Comparison of ENCODE assay signal across 19 cellular contexts in the genomic region with DNA sequence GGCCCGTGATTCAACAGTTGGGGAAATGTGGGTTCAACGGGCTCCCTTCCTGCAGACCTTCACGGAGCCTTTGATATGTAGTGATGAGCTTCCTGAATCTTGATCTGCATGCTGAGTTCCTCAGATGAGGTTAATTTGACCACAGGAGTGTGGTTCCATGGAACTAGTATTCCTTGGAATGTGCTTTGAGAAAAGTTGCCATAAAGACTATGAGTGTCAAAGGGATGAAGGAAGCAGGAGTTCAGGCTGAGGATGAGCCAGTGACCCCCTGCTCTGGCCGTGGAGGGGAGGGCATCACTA.
DNase-seq lines count a peak whose midpoint lies in the region; ATAC-seq and TF ChIP-seq lines count a peak whose summit lies in the region.
"Had no signal": no experiment of that assay in that cellular context is flagged by ENCODE, and none has a peak within 500 bp of the region (broad histone marks: within the 10 kb centered on the region; RNA-seq: fewer than 3 reads in every experiment).

No MANE protein-coding gene starts in this region.

- H3K9me3 ChIP-seq in BLaER1 treated with 17β-estradiol and CSF1 and Interleukin-3, amounts not matched to agents 10 nM and 100 nM (replicated peaks in 1 of 11), result no peaks in the 10 kb centered on the region
- H3K9me3 ChIP-seq in KOPT-K1 (ENCODE audit: insufficient read depth, low read length, poor library complexity, severe bottlenecking), result no peaks in the 10 kb centered on the region
- H3K9me3 ChIP-seq: uterus had no signal

- peaks cover 97% of the 10 kb centered on the region for H3K27me3 Mint-ChIP-seq in nephron (ENCODE audit: low read depth)
- H3K27me3 Mint-ChIP-seq: activated naive CD4-positive, alpha-beta T cell treated with anti-CD3 and anti-CD28 coated beads, Interleukin-2, amount 10 ng/mL, durations not matched to agents 7 days and 5 days had no signal

- no CpG with 5 or more reads among the region's 4 CpGs for WGBS in mesendoderm (ENCODE audit: extremely low coverage, insufficient coverage, low lambda C conversion rate)

- no peaks in the 10 kb centered on the region for H3K79me2 ChIP-seq in mesendoderm (ENCODE audit: control insufficient read depth, insufficient read depth, low read length)

- H3K4me3 Mint-ChIP-seq in nephron, result peak overlapping the region in 1 of 3 experiments; percentile 74
- H3K4me3 Mint-ChIP-seq: activated naive CD4-positive, alpha-beta T cell treated with anti-CD3 and anti-CD28 coated beads, Interleukin-2, amount 10 ng/mL, durations not matched to agents 7 days and 5 days had no signal

- no peak for ATAC-seq in HG02588 (IDR thresholded peaks at IDR 0.05; ENCODE audit: unreplicated experiment)
- ATAC-seq: left lobe of liver, Panc1, right cardiac atrium had no signal

- no peak for TF ChIP-seq CTCF in astrocyte of the cerebellum (IDR thresholded peaks at IDR 0.05; ENCODE audit: low read depth, low read length, missing control alignments)
- no peak for TF ChIP-seq CTCF in nephron (IDR thresholded peaks at IDR 0.05; ENCODE audit: unreplicated experiment in 3 of 3)

- in situ Hi-C loops in astrocyte of the cerebellum (cut with HindIII; ENCODE audit: low sequenced_read_pairs), result loop anchor here (5.0 kb wide), 1 partner anchor 33 kb away; no protein-coding TSS in a partner anchor

- no peak overlapping the region for H2BK15ac ChIP-seq in mesendoderm (replicated peaks; ENCODE audit: low read depth)

- no peak overlapping the region for H2AK5ac ChIP-seq in mesendoderm (ENCODE audit: low read length)

- peak overlapping the region in 8 of 11 experiments; percentile 22 to 69 (median 61); a peak in 15 of 22 replicates for H3K27ac ChIP-seq in BLaER1 treated with 17β-estradiol and CSF1 and Interleukin-3, amounts not matched to agents 10 nM and 100 nM
- H3K27ac ChIP-seq in KOPT-K1 (ENCODE audit: low read depth, low read length, poor library complexity, severe bottlenecking) (peak overlapping the region; percentile 95), mesendoderm (ENCODE audit: low read depth, low read length) (no peak overlapping the region)
- H3K27ac ChIP-seq: SK-N-MC had no signal

- H4K8ac ChIP-seq in mesendoderm (ENCODE audit: low read depth, low read length), result no peak overlapping the region

- peaks cover 2% of the 10 kb centered on the region for H3K79me1 ChIP-seq in mesendoderm (ENCODE audit: low read length)

- H3K9me3 Mint-ChIP-seq in nephron, result no peaks in the 10 kb centered on the region
- H3K9me3 Mint-ChIP-seq: activated naive CD4-positive, alpha-beta T cell treated with anti-CD3 and anti-CD28 coated beads, Interleukin-2, amount 10 ng/mL, durations not matched to agents 7 days and 5 days had no signal

- peaks cover 0 to 52% (median 0%) of the 10 kb centered on the region in 11 experiments; a peak in 5 of 22 replicates for H4K20me1 ChIP-seq in BLaER1 treated with 17β-estradiol and CSF1 and Interleukin-3, amounts not matched to agents 10 nM and 100 nM

- DNase-seq in astrocyte of the cerebellum (ENCODE audit: low read depth), result peak; percentile 49
- no peak for DNase-seq in foreskin melanocyte
- no peak for DNase-seq in mesendoderm
- DNase-seq in cerebellar nuclear complex (lab: John Stamatoyannopoulos, UW), result no peak
- DNase-seq: activated naive CD4-positive, alpha-beta T cell treated with anti-CD3 and anti-CD28 coated beads, Interleukin-2, amount 10 ng/mL, durations not matched to agents 7 days and 5 days; erythroblast; NCI-H1436; NCI-H774; stimulated activated naive CD4-positive, alpha-beta T cell treated with Interleukin-2 at 50 U/mL for 16 hours; T-helper 9 cell; uterus had no signal

- H3K4me2 ChIP-seq in BLaER1 treated with 17β-estradiol and CSF1 and Interleukin-3, amounts not matched to agents 10 nM and 100 nM, result peak overlapping the region; percentile 73 to 93 (median 85)
- H3K4me2 ChIP-seq in mesendoderm (ENCODE audit: low read length), result no peak overlapping the region

- H3K4me3 ChIP-seq in BLaER1 treated with 17β-estradiol and CSF1 and Interleukin-3, amounts not matched to agents 10 nM and 100 nM, result peak overlapping the region in 1 of 10 experiments; percentile 28; a peak in 4 of 20 replicates
- H3K4me3 ChIP-seq in astrocyte of the cerebellum (ENCODE audit: low read depth, low read length) (no peak overlapping the region), mesendoderm (ENCODE audit: low read length) (no peak overlapping the region)
- H3K4me3 ChIP-seq: SK-N-MC, uterus had no signal

- no peak overlapping the region for H2BK120ac ChIP-seq in mesendoderm (ENCODE audit: low read depth, low read length)

- H3K36me3 Mint-ChIP-seq in nephron (ENCODE audit: low read depth), result no peaks in the 10 kb centered on the region

- H3K18ac ChIP-seq in mesendoderm (ENCODE audit: low read length), result no peak overlapping the region

- H3K27me3 ChIP-seq in BLaER1 treated with 17β-estradiol and CSF1 and Interleukin-3, amounts not matched to agents 10 nM and 100 nM, result no peaks in the 10 kb centered on the region
- no peaks in the 10 kb centered on the region for H3K27me3 ChIP-seq in mesendoderm (ENCODE audit: insufficient read depth, low read length, poor library complexity)
- H3K27me3 ChIP-seq: uterus had no signal

- H3K4me1 Mint-ChIP-seq in nephron, result peaks cover 88% of the 10 kb centered on the region

- H3K27ac Mint-ChIP-seq in nephron, result peak overlapping the region; percentile 97 to 99 (median 98)
- H3K27ac Mint-ChIP-seq: activated naive CD4-positive, alpha-beta T cell treated with anti-CD3 and anti-CD28 coated beads, Interleukin-2, amount 10 ng/mL, durations not matched to agents 7 days and 5 days had no signal

- no peak overlapping the region for H2BK5ac ChIP-seq in mesendoderm (ENCODE audit: low read length)

- no peak overlapping the region for H4K5ac ChIP-seq in mesendoderm (ENCODE audit: low read length)

- no peak overlapping the region for H3K23ac ChIP-seq in mesendoderm (ENCODE audit: low read length)

- peak overlapping the region in 5 of 11 experiments; percentile 4 to 30 (median 12); a peak in 4 of 22 replicates for H3K9ac ChIP-seq in BLaER1 treated with 17β-estradiol and CSF1 and Interleukin-3, amounts not matched to agents 10 nM and 100 nM
- H3K9ac ChIP-seq in mesendoderm (ENCODE audit: low read length), result no peak overlapping the region

- no peak overlapping the region for H3K4ac ChIP-seq in mesendoderm (ENCODE audit: low read depth, low read length)

- peaks cover 36 to 100% (median 92%) of the 10 kb centered on the region in 10 experiments for H3K4me1 ChIP-seq in BLaER1 treated with 17β-estradiol and CSF1 and Interleukin-3, amounts not matched to agents 10 nM and 100 nM
- peaks cover 3% of the 10 kb centered on the region for H3K4me1 ChIP-seq in mesendoderm (ENCODE audit: control insufficient read depth, low read depth, low read length)

- H3K36me3 ChIP-seq in BLaER1 treated with 17β-estradiol and CSF1 and Interleukin-3, amounts not matched to agents 10 nM and 100 nM, result peaks cover 0 to 66% (median 13%) of the 10 kb centered on the region in 11 experiments; a peak in 12 of 22 replicates
- H3K36me3 ChIP-seq in KOPT-K1 (ENCODE audit: insufficient read depth, low read length), result peaks cover 33% of the 10 kb centered on the region
- no peaks in the 10 kb centered on the region for H3K36me3 ChIP-seq in mesendoderm (ENCODE audit: control insufficient read depth, insufficient read depth, low read length)
- H3K36me3 ChIP-seq: uterus had no signal

- no peak overlapping the region for H3K56ac ChIP-seq in mesendoderm (ENCODE audit: low read length)
